In genomic region chr2:219223831-219224610, GRCh38 we compare ENCODE assay signal across 23 cellular contexts.
"Had no signal": no experiment of that assay in that cellular context is flagged by ENCODE, and none has a peak within 500 bp of the region (broad histone marks: within the 10 kb centered on the region; RNA-seq: fewer than 3 reads in every experiment).

No MANE protein-coding gene starts in this region.

- H3K27ac ChIP-seq: body of pancreas, Peyer's patch, SJSA1 had no signal

- DNase-seq: activated CD4-positive, alpha-beta T cell treated with anti-CD3 and anti-CD28 coated beads for 4 hours; activated CD8-positive, alpha-beta memory T cell treated with anti-CD3 and anti-CD28 coated beads, Interleukin-2, amount 50 U/mL, for 4 hours; activated CD8-positive, alpha-beta T cell treated with anti-CD3 and anti-CD28 coated beads for 36 hours; activated effector memory CD4-positive, alpha-beta T cell treated with Interleukin-2 at 50 U/mL for 16 hours; activated naive CD4-positive, alpha-beta T cell; aorta; body of pancreas; central memory CD4-positive, alpha-beta T cell; Kasumi-1; NCI-H1048; NCI-H146; NCI-H187 treated with DMSO at 0.1 percent for 48 hours; NCI-H2081 treated with DMSO at 0.1 percent for 48 hours; NCI-H446; NCI-H524; Peyer's patch; SHP77; SW 1271 had no signal

- H3K27me3 ChIP-seq: body of pancreas, Peyer's patch, SJSA1 had no signal

- FAIRE-seq: bronchial epithelial cell had no signal

- H3K9me3 Mint-ChIP-seq: activated CD8-positive, alpha-beta T cell treated with anti-CD3 and anti-CD28 coated beads for 36 hours; activated naive CD4-positive, alpha-beta T cell treated with anti-CD3 and anti-CD28 coated beads, Interleukin-2, amount 50 U/mL, for 24 hours had no signal

- ATAC-seq: activated CD4-positive, CD25-positive, alpha-beta regulatory T cell treated with anti-CD3 and anti-CD28 coated beads, Interleukin-2, amount 50 U/mL, for 24 hours; activated CD8-positive, alpha-beta T cell treated with anti-CD3 and anti-CD28 coated beads for 36 hours; body of pancreas; SK-N-SH treated with all-trans-retinoic acid at 6 μM for 48 hours had no signal

- H3K4me3 ChIP-seq: body of pancreas, Peyer's patch, SJSA1 had no signal

- H3K27me3 Mint-ChIP-seq: activated CD8-positive, alpha-beta T cell treated with anti-CD3 and anti-CD28 coated beads for 36 hours; activated naive CD4-positive, alpha-beta T cell treated with anti-CD3 and anti-CD28 coated beads, Interleukin-2, amount 50 U/mL, for 24 hours had no signal

- H3K4me3 Mint-ChIP-seq: activated CD8-positive, alpha-beta T cell treated with anti-CD3 and anti-CD28 coated beads for 36 hours; activated naive CD4-positive, alpha-beta T cell treated with anti-CD3 and anti-CD28 coated beads, Interleukin-2, amount 50 U/mL, for 24 hours had no signal

- H3K27ac Mint-ChIP-seq: activated CD8-positive, alpha-beta T cell treated with anti-CD3 and anti-CD28 coated beads for 36 hours had no signal

- H3K9me3 ChIP-seq: body of pancreas, Peyer's patch, SJSA1 had no signal
